Comparison of ENCODE assay signal across 1 cellular context in genomic region chrX:110904747-110905146, GRCh38.
TF ChIP-seq lines count a peak whose summit lies in the region.
"Not testable (repeated sequence)": the region's sequence is repeated elsewhere in the genome, so short reads cannot be mapped to it uniquely, and the experiment has no call there.

No MANE protein-coding gene starts in this region.

- TF ChIP-seq CTCF in HEK293 (tag by site-specific recombination; IDR thresholded peaks at IDR 0.05), result not testable (repeated sequence)

- not testable (repeated sequence) for H3K27ac ChIP-seq in HEK293 (ENCODE audit: extremely low read depth, low read depth, low read length)

- not testable (repeated sequence) for H3K4me1 ChIP-seq in HEK293 (ENCODE audit: control insufficient read depth, insufficient read depth, low read length)

- H3K9me3 ChIP-seq in HEK293 (ENCODE audit: control insufficient read depth, insufficient read depth, low read depth, low read length), result not testable (repeated sequence)

- POLR2A ChIA-PET in HEK293 (lab: Yijun Ruan, JAX), result not testable (repeated sequence)

- not testable (repeated sequence) for H3K36me3 ChIP-seq in HEK293 (ENCODE audit: control insufficient read depth in 2 of 2, insufficient read depth in 1 of 2, low read length in 2 of 2)

- CTCF ChIA-PET in HEK293 (lab: Yijun Ruan, JAX), result not testable (repeated sequence)

- H3K4me3 ChIP-seq in HEK293 (ENCODE audit: low read depth, low read length), result not testable (repeated sequence)

TF ChIP-seq in HEK293, 187 proteins besides CTCF, POLR2A, EP300 and RAD21:
- TF ChIP-seq ZNF585B (tag by site-specific recombination; IDR thresholded peaks at IDR 0.05), result peak; percentile 94
